Comparison of ENCODE assay signal across 12 cellular contexts in genomic region chrX:8755116-8755515, GRCh38. TPM values are rescaled to one million over a fixed set of nuclear protein-coding genes. Genes with fewer than 3 reads are reported as not detected.
A peak's percentile ranks its signal among the peaks of the same experiment; 100 is the strongest.
DNase-seq lines count a peak whose midpoint lies in the region; ATAC-seq, FAIRE-seq and TF ChIP-seq lines count a peak whose summit lies in the region.
"Had no signal": no experiment of that assay in that cellular context is flagged by ENCODE, and none has a peak within 500 bp of the region (broad histone marks: within the 10 kb centered on the region; RNA-seq: fewer than 3 reads in every experiment).

No MANE protein-coding gene starts in this region.

- FAIRE-seq in HepG2 (lab: Jason Lieb, UNC) = no peak

- H3K9me2 ChIP-seq in DOHH2 (replicated peaks; ENCODE audit: control insufficient read depth, low read length) = no peaks in the 10 kb centered on the region

- no peaks in the 10 kb centered on the region for H3K36me3 ChIP-seq in DOHH2 (ENCODE audit: control insufficient read depth, low read length)
- no peaks in the 10 kb centered on the region for H3K36me3 ChIP-seq in WERI-Rb-1
- H3K36me3 ChIP-seq in HepG2 (replicated peaks in 1 of 2; ENCODE audit: control insufficient read depth in 1 of 2, insufficient read depth in 2 of 2, low read length in 2 of 2) = no peaks in the 10 kb centered on the region
- H3K36me3 ChIP-seq in mucosa of descending colon (ENCODE audit: low read depth) = no peaks in the 10 kb centered on the region

- no peak overlapping the region for H3K9ac ChIP-seq in HepG2 (ENCODE audit: insufficient read depth, low read depth, low read length)

- no peaks in the 10 kb centered on the region for H3K4me1 ChIP-seq in DOHH2 (ENCODE audit: control insufficient read depth, low read length)
- H3K4me1 ChIP-seq in HepG2 (ENCODE audit: insufficient read depth, low read length) = no peaks in the 10 kb centered on the region
- H3K4me1 ChIP-seq in mucosa of descending colon (ENCODE audit: low read depth) = no peaks in the 10 kb centered on the region

- H3K79me2 ChIP-seq in DOHH2 (ENCODE audit: control insufficient read depth, low read length) (no peaks in the 10 kb centered on the region), HepG2 (ENCODE audit: insufficient read depth, low read length) (no peaks in the 10 kb centered on the region)

- H3K27me3 Mint-ChIP-seq in HFFc6 (ENCODE audit: insufficient read depth) = no peaks in the 10 kb centered on the region; the same call in none of the 2 replicates

- TF ChIP-seq EP300 in HepG2 (IDR thresholded peaks at IDR 0.05; ENCODE audit: low read depth in 2 of 2, low read length in 2 of 2) (no peak), HepG2 (CRISPR knock-in tag; IDR thresholded peaks at IDR 0.05; ENCODE audit: borderline replicate concordance) (no peak)

- H3K4me1 Mint-ChIP-seq in HFFc6 (ENCODE audit: low read depth) = peaks cover 36% of the 10 kb centered on the region

- no peak overlapping the region for H3K27ac Mint-ChIP-seq in HFFc6

- H3K4me3 Mint-ChIP-seq in HFFc6 = no peak overlapping the region

- peaks cover 3% of the 10 kb centered on the region; the same call in 1 of the 2 replicates for H3K36me3 Mint-ChIP-seq in HFFc6 (ENCODE audit: low read depth)

- intact Hi-C loops in HepG2 (cut with micrococcal nuclease; ENCODE audit: unreplicated experiment) = no loop called here
- intact Hi-C loops in mucosa of descending colon (cut with DNase I, micrococcal nuclease) = no loop called here

- H3K27me3 ChIP-seq in DOHH2 (ENCODE audit: control insufficient read depth, low read length) = no peaks in the 10 kb centered on the region
- peaks cover 12% of the 10 kb centered on the region for H3K27me3 ChIP-seq in WERI-Rb-1 (ENCODE audit: insufficient read depth, low read depth, severe bottlenecking)
- no peaks in the 10 kb centered on the region for H3K27me3 ChIP-seq in HepG2 (ENCODE audit: control insufficient read depth in 1 of 2, insufficient read depth in 2 of 2, low read length in 2 of 2)

- no peak overlapping the region for H3K4me2 ChIP-seq in DOHH2 (ENCODE audit: low read length)
- H3K4me2 ChIP-seq in HepG2 (ENCODE audit: low read depth, low read length) = no peak overlapping the region

- no peak overlapping the region for H3K4me3 ChIP-seq in DOHH2 (ENCODE audit: low read length)
- no peak overlapping the region for H3K4me3 ChIP-seq in WERI-Rb-1 (ENCODE audit: low read depth, low read length)
- no peak overlapping the region for H3K4me3 ChIP-seq in HepG2 (replicated peaks in 1 of 3; ENCODE audit: insufficient read depth in 1 of 3, low read depth in 2 of 3, low read length in 3 of 3)
- no peak overlapping the region for H3K4me3 ChIP-seq in mucosa of descending colon

- no peak for TF ChIP-seq POLR2A in HepG2 (IDR thresholded peaks at IDR 0.05; ENCODE audit: insufficient read depth in 1 of 2, low read depth in 2 of 2, low read length in 2 of 2)

- no peak overlapping the region for H2AFZ ChIP-seq in HepG2 (ENCODE audit: low read length)

- ATAC-seq in HepG2 = no peak
- ATAC-seq in mucosa of descending colon = no peak
- ATAC-seq: right cardiac atrium had no signal

- no TSS peak for BruUV-seq in HepG2 (replicated peaks; lab: Mats Ljungman, UMichigan)

- TF ChIP-seq RAD21 in HepG2 (CRISPR knock-in tag; IDR thresholded peaks at IDR 0.05) = no peak

- CTCF ChIA-PET in HepG2 (lab: Yijun Ruan, JAX; ENCODE audit: low intra/inter-chr PET ratio, low total read pairs) = no interaction called here

- H3K9me3 ChIP-seq in DOHH2 (ENCODE audit: control insufficient read depth, insufficient read depth, low read length) (no peaks in the 10 kb centered on the region; the same call in 1 of the 2 replicates), WERI-Rb-1 (ENCODE audit: severe bottlenecking) (no peaks in the 10 kb centered on the region), HepG2 (ENCODE audit: low read length) (no peaks in the 10 kb centered on the region), mucosa of descending colon (no peaks in the 10 kb centered on the region)

- DNase-seq in HFFc6 (no peak), WERI-Rb-1 (peak; percentile 42), HepG2 (ENCODE audit: low spot score) (no peak), GM03348 (ENCODE audit: low spot score) (no peak), mucosa of descending colon (no peak)
- no peak for DNase-seq in NK-92 treated with Interleukin-12 subunit alpha and Interleukin-12 subunit beta, amount 100 ng/mL, for 24 hours (lab: John Stamatoyannopoulos, UW)
- DNase-seq: activated T-cell treated with anti-CD3 and anti-CD28 coated beads, Interleukin-2, amount 50 U/mL, for 1 hour; aorta; NCI-H2029 treated with DMSO at 0.1 percent for 48 hours; right cardiac atrium had no signal

- H3K9me3 Mint-ChIP-seq in HFFc6 = no peaks in the 10 kb centered on the region

- TF ChIP-seq CTCF in DOHH2 (IDR thresholded peaks at IDR 0.05; ENCODE audit: low read depth, low read length, poor library complexity, severe bottlenecking) = peak; percentile 41
- TF ChIP-seq CTCF in HFFc6 (IDR thresholded peaks at IDR 0.05) = peak; percentile 44; the same call in 1 of the 2 replicates
- TF ChIP-seq CTCF in WERI-Rb-1 (IDR thresholded peaks at IDR 0.05; ENCODE audit: low read depth, low read length) = peak; percentile 63
- TF ChIP-seq CTCF in HepG2 (CRISPR knock-in tag; IDR thresholded peaks at IDR 0.05) = no peak
- no peak for TF ChIP-seq CTCF in mucosa of descending colon (IDR thresholded peaks at IDR 0.05)

- POLR2A ChIA-PET in HepG2 (lab: Yijun Ruan, JAX) = no interaction called here

- in situ Hi-C loops in HepG2 (cut with HindIII; ENCODE audit: extremely low pct_ligation_motif_present, low pct_unique_long_range_greater_than_20kb) = no loop called here

- no peaks in the 10 kb centered on the region for H3F3A ChIP-seq in DOHH2 (ENCODE audit: control insufficient read depth, insufficient read depth)

- no peaks in the 10 kb centered on the region for H4K20me1 ChIP-seq in DOHH2 (ENCODE audit: control insufficient read depth, insufficient read depth, low read depth, low read length)
- H4K20me1 ChIP-seq in HepG2 (ENCODE audit: insufficient read depth, low read length) = no peaks in the 10 kb centered on the region

- H3K27ac ChIP-seq in DOHH2 (ENCODE audit: low read depth, low read length) (no peak overlapping the region), WERI-Rb-1 (no peak overlapping the region), HepG2 (ENCODE audit: extremely low read length, insufficient read depth, low read length) (no peak overlapping the region)

- 11% methylated on average over 3 of the region's 4 CpGs for WGBS in HepG2 (ENCODE audit: low lambda C conversion rate)

RNA-seq across cellular contexts. Expression of gene ANOS1, which starts 23.2 kb away (rescaled TPM):
- under 1 TPM in 3 of 6 experiments, not detected in 3; 0.02 to 0.12 (median 0.07) TPM for total RNA-seq in HFFc6 (2021; fragmentation: NEBNext Ultra II Directional; extraction: Animal tissue kit (Norgen Biotek cat#: 25700))
- not detected in 2 replicates for total RNA-seq in HepG2 (2016; rRNA removed; fragmentation: Illumina TruSeq; extraction: Trizol)
- not detected in 2 replicates for total RNA-seq in HepG2 (2016; cell fraction: cytosol; rRNA removed; fragmentation: Illumina TruSeq; extraction: Trizol; ENCODE audit: low read depth)
- 0.03 TPM in 1 of 2 replicates, not detected in the other for total RNA-seq in HepG2 (2016; cell fraction: insoluble cytoplasmic fraction; rRNA removed; fragmentation: Illumina TruSeq; extraction: Trizol)
- total RNA-seq in HepG2 (2016; cell fraction: membrane; rRNA removed; fragmentation: Illumina TruSeq; extraction: Trizol) = not detected in 2 replicates
- total RNA-seq in HepG2 (2016; cell fraction: nucleus; rRNA removed; fragmentation: Illumina TruSeq; extraction: Trizol) = not detected in 2 replicates
- 0.03 TPM in 1 of 2 replicates, not detected in the other for polyA plus RNA-seq in HepG2 (2011; rRNA removed)
- polyA plus RNA-seq in HepG2 (2011; cell fraction: cytosol; rRNA removed) = 0.03 TPM in 1 of 2 replicates, not detected in the other
- not detected in 2 replicates for polyA plus RNA-seq in HepG2 (2011; cell fraction: nucleus; rRNA removed)
- 0.03 TPM in 1 of 2 replicates, not detected in the other for polyA plus RNA-seq in HepG2 (2012)
- polyA plus RNA-seq in HepG2 (2016; cell fraction: cytosol; fragmentation: Illumina TruSeq; extraction: Trizol; ENCODE audit: low read depth) = not detected in 2 replicates
- polyA plus RNA-seq in HepG2 (2016; cell fraction: insoluble cytoplasmic fraction; fragmentation: Illumina TruSeq; extraction: Trizol; ENCODE audit: low read depth) = not detected in 2 replicates
- not detected in 2 replicates for polyA plus RNA-seq in HepG2 (2016; cell fraction: membrane; fragmentation: Illumina TruSeq; extraction: Trizol; ENCODE audit: low read depth)
- polyA plus RNA-seq in HepG2 (2016; cell fraction: nucleus; fragmentation: Illumina TruSeq; extraction: Trizol; ENCODE audit: insufficient read depth, low read depth) = not detected in 2 replicates
- polyA minus RNA-seq in HepG2 (2011; rRNA and poly(A)+ RNA removed; ENCODE audit: low replicate concordance) = 0.02 TPM in 1 of 2 replicates, not detected in the other
- not detected in 2 replicates for polyA minus RNA-seq in HepG2 (2011; cell fraction: cytosol; rRNA and poly(A)+ RNA removed)
- polyA minus RNA-seq in HepG2 (2011; cell fraction: nucleus; rRNA and poly(A)+ RNA removed) = not detected in 2 replicates
- under 1 TPM; 0.14 to 0.48 (median 0.41) TPM for total RNA-seq in mucosa of descending colon

RNA-seq across cellular contexts. Expression of gene FAM9A, which starts 46.1 kb away (rescaled TPM):
- total RNA-seq in HFFc6 (2021; fragmentation: NEBNext Ultra II Directional; extraction: Animal tissue kit (Norgen Biotek cat#: 25700)) = not detected
- total RNA-seq in HepG2 (2016; rRNA removed; fragmentation: Illumina TruSeq; extraction: Trizol) (not detected in 2 replicates), mucosa of descending colon (not detected)
- not detected in 2 replicates for total RNA-seq in HepG2 (2016; cell fraction: cytosol; rRNA removed; fragmentation: Illumina TruSeq; extraction: Trizol; ENCODE audit: low read depth)
- total RNA-seq in HepG2 (2016; cell fraction: insoluble cytoplasmic fraction; rRNA removed; fragmentation: Illumina TruSeq; extraction: Trizol) = not detected in 2 replicates
- not detected in 2 replicates for total RNA-seq in HepG2 (2016; cell fraction: membrane; rRNA removed; fragmentation: Illumina TruSeq; extraction: Trizol)
- total RNA-seq in HepG2 (2016; cell fraction: nucleus; rRNA removed; fragmentation: Illumina TruSeq; extraction: Trizol) = not detected in 2 replicates
- not detected in 2 replicates for polyA plus RNA-seq in HepG2 (2011; rRNA removed)
- polyA plus RNA-seq in HepG2 (2011; cell fraction: cytosol; rRNA removed) = not detected in 2 replicates
- polyA plus RNA-seq in HepG2 (2011; cell fraction: nucleus; rRNA removed) = not detected in 2 replicates
- not detected in 2 replicates for polyA plus RNA-seq in HepG2 (2012)
- not detected in 2 replicates for polyA plus RNA-seq in HepG2 (2016; cell fraction: cytosol; fragmentation: Illumina TruSeq; extraction: Trizol; ENCODE audit: low read depth)
- polyA plus RNA-seq in HepG2 (2016; cell fraction: insoluble cytoplasmic fraction; fragmentation: Illumina TruSeq; extraction: Trizol; ENCODE audit: low read depth) = not detected in 2 replicates
- polyA plus RNA-seq in HepG2 (2016; cell fraction: membrane; fragmentation: Illumina TruSeq; extraction: Trizol; ENCODE audit: low read depth) = not detected in 2 replicates
- not detected in 2 replicates for polyA plus RNA-seq in HepG2 (2016; cell fraction: nucleus; fragmentation: Illumina TruSeq; extraction: Trizol; ENCODE audit: insufficient read depth, low read depth)
- not detected in 2 replicates for polyA minus RNA-seq in HepG2 (2011; rRNA and poly(A)+ RNA removed; ENCODE audit: low replicate concordance)
- not detected in 2 replicates for polyA minus RNA-seq in HepG2 (2011; cell fraction: cytosol; rRNA and poly(A)+ RNA removed)
- not detected in 2 replicates for polyA minus RNA-seq in HepG2 (2011; cell fraction: nucleus; rRNA and poly(A)+ RNA removed)
- total RNA-seq: aorta, mucosa of gallbladder, right cardiac atrium had no signal
- polyA plus RNA-seq: aorta, right cardiac atrium had no signal

Comparison
In these comparisons a context has a peak if more than half of its experiments do, and no peak if none do; other contexts are left out.
1. CTCF ChIP-seq: peak in DOHH2 (single experiment), HFFc6 (single experiment) and WERI-Rb-1 (single experiment); none in HepG2 (single experiment) and mucosa of descending colon (single experiment).